ENCODE assay signal across 14 cellular contexts in genomic region chr3:181327349-181327748, GRCh38.
DNase-seq lines count a peak whose midpoint lies in the region; TF ChIP-seq lines count a peak whose summit lies in the region.
"Had no signal": no experiment of that assay in that cellular context is flagged by ENCODE, and none has a peak within 500 bp of the region (broad histone marks: within the 10 kb centered on the region; RNA-seq: fewer than 3 reads in every experiment).

No MANE protein-coding gene starts in this region.

- peak overlapping the region in 15 of 59 donors; percentile 0 to 46 (median 13) for H3K4me3 ChIP-seq in dorsolateral prefrontal cortex
- H3K4me3 ChIP-seq: K562 had no signal

- no peaks in the 10 kb centered on the region for H3K27me3 ChIP-seq in dorsolateral prefrontal cortex
- H3K27me3 ChIP-seq: BE2C had no signal

- DNase-seq in NCI-H748 (lab: John Stamatoyannopoulos, UW; ENCODE audit: unreplicated experiment), result peak; percentile 19
- DNase-seq in NCI-H748 treated with DMSO at 0.1 percent for 48 hours (lab: John Stamatoyannopoulos, UW), result no peak
- DNase-seq in dorsolateral prefrontal cortex, result no peak
- DNase-seq in medulla oblongata (ENCODE audit: extremely low spot score), result peak; percentile 23
- DNase-seq in effector CD8-positive, alpha-beta T cell (lab: John Stamatoyannopoulos, UW), result no peak
- DNase-seq in H4 (ENCODE audit: low spot score), result no peak
- DNase-seq in superior temporal gyrus (ENCODE audit: extremely low spot score), result no peak
- DNase-seq: GDM1; NCI-H524 treated with DMSO at 0.1 percent for 48 hours; NK-92 treated with Interleukin-12 subunit alpha and Interleukin-12 subunit beta, amount 100 ng/mL, for 24 hours; Right ventricle myocardium superior; SK-N-SH had no signal

- TF ChIP-seq CTCF in dorsolateral prefrontal cortex (IDR thresholded peaks at IDR 0.05 in 54 of 56, conservative IDR thresholded peaks at IDR 0.05 in 2 of 56; ENCODE audit: low read depth in 1 of 56, partially characterized antibody in 56 of 56), result no peak

- intact Hi-C loops in dorsolateral prefrontal cortex (cut with DNase I), result loop anchor here (2.0 to 10.0 kb wide), 6 partner anchors 125 to 927 kb away; no protein-coding TSS in a partner anchor

- peak overlapping the region in 38 of 59 donors; percentile 2 to 79 (median 56) for H3K27ac ChIP-seq in dorsolateral prefrontal cortex

Comparison
In these comparisons a context has a peak if more than half of its experiments do, and no peak if none do; other contexts are left out.
1. DNase-seq: peak in NCI-H748 (single experiment) and medulla oblongata (single experiment); none in NCI-H748 treated with DMSO at 0.1 percent for 48 hours (single experiment), dorsolateral prefrontal cortex (0 of 10), effector CD8-positive, alpha-beta T cell (single experiment), H4 (single experiment) and superior temporal gyrus (single experiment).